18 cellular contexts compared by ENCODE assay signal in the genomic region with DNA sequence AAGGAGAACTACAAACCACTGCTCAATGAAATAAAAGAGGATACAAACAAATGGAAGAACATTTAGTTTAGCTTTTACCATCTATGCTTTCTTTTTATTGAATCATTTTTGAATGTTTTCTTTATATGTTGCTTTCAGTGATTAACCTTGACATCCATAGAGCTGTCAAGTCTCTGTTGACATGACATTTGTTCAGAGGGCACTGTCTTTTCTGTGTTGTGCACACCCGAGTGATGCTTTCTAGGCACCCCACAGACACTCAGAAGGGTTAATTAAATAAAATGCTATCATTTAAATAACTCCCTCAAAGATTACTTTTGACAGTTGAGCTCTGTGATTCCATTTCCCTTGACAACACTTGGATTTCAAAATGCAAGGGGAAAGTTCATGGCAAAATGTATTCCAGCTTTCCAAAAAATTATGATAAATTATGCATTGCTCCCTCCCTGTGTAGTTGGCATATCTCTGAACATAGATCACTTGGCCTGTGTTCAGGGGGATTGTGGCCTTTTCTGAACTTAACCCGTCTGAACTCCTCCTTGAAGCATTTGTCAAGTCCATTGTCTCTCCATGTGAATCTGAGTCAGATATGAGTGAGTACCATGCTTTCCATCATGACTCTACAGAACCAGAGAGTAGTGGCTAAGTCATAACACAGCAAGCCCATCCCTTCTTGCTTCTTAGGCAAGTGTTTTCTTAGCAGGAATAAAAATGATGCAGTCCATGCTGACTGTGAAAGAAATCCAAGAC.
DNase-seq lines count a peak whose midpoint lies in the region; ATAC-seq and TF ChIP-seq lines count a peak whose summit lies in the region.
"Had no signal": no experiment of that assay in that cellular context is flagged by ENCODE, and none has a peak within 500 bp of the region (broad histone marks: within the 10 kb centered on the region; RNA-seq: fewer than 3 reads in every experiment).

No MANE protein-coding gene starts in this region.

- no peak for TF ChIP-seq CTCF in OCI-LY3 (IDR thresholded peaks at IDR 0.05; ENCODE audit: low read depth, low read length)
- no peak for TF ChIP-seq CTCF in epithelial cell of esophagus (IDR thresholded peaks at IDR 0.05; ENCODE audit: insufficient read depth, low read depth, low read length, missing control alignments)

- no peak overlapping the region for H3K9ac ChIP-seq in OCI-LY3 (ENCODE audit: low read length)
- H3K9ac ChIP-seq: parathyroid adenoma had no signal

- peak; percentile 31 for ATAC-seq in GM18868 (IDR thresholded peaks at IDR 0.05; ENCODE audit: unreplicated experiment)

- H3K27me3 ChIP-seq in OCI-LY3 (ENCODE audit: low read depth, low read length), result no peaks in the 10 kb centered on the region

- no peaks in the 10 kb centered on the region for H3K9me3 ChIP-seq in OCI-LY3 (ENCODE audit: insufficient read depth, low read length)

- no peaks in the 10 kb centered on the region for H3K79me2 ChIP-seq in OCI-LY3 (ENCODE audit: low read length)
- H3K79me2 ChIP-seq: parathyroid adenoma had no signal

- H3K4me2 ChIP-seq in OCI-LY3 (ENCODE audit: low read length), result peak overlapping the region; percentile 50; the same call in 1 of the 2 replicates

- no peaks in the 10 kb centered on the region for H4K20me1 ChIP-seq in OCI-LY3 (ENCODE audit: insufficient read depth, low read length)

- no peaks in the 10 kb centered on the region for H3K4me1 ChIP-seq in OCI-LY3 (ENCODE audit: low read length)
- H3K4me1 ChIP-seq: parathyroid adenoma had no signal

- no peaks in the 10 kb centered on the region for H3K36me3 ChIP-seq in OCI-LY3 (replicated peaks; ENCODE audit: low read depth, low read length)

- H3K4me3 ChIP-seq in OCI-LY3 (ENCODE audit: low read length), result no peak overlapping the region
- no peak overlapping the region for H3K4me3 ChIP-seq in epithelial cell of esophagus (ENCODE audit: low read length)

- peak; percentile 22 for DNase-seq in A172 (ENCODE audit: low spot score)
- DNase-seq in epithelial cell of esophagus (ENCODE audit: low read depth), result peak; percentile 46
- DNase-seq in MV-4-11 (lab: John Stamatoyannopoulos, UW), result no peak
- DNase-seq in NCI-H2196 (lab: John Stamatoyannopoulos, UW; ENCODE audit: unreplicated experiment), result no peak
- no peak for DNase-seq in NCI-H524 (lab: John Stamatoyannopoulos, UW)
- no peak for DNase-seq in SKM-1 treated with dmso at 0.1 percent for 144 hours (lab: John Stamatoyannopoulos, UW; ENCODE audit: unreplicated experiment)
- DNase-seq: activated B cell treated with CpG ODN at 0.5 μM for 24 hours; activated effector memory CD4-positive, alpha-beta T cell treated with anti-CD3 and anti-CD28 coated beads, Interleukin-2, amount 50 U/mL, for 16 hours; GDM1; HFFc6; hippocampal formation; NCI-H187; NCI-H524 treated with DMSO at 0.1 percent for 48 hours; stimulated activated CD4-positive, alpha-beta T cell treated with anti-CD3 and anti-CD28 coated beads, Interleukin-12 subunit alpha, Interleukin-12 subunit beta, amount 100 ng/mL, for 4 hours; stimulated activated naive CD4-positive, alpha-beta T cell treated with Interleukin-2 at 50 U/mL for 16 hours had no signal

- H3K27ac ChIP-seq in OCI-LY3 (ENCODE audit: low read length), result no peak overlapping the region
- H3K27ac ChIP-seq: parathyroid adenoma had no signal

- peak overlapping the region; percentile 56 for H2AFZ ChIP-seq in OCI-LY3 (ENCODE audit: low read depth, low read length)
- H2AFZ ChIP-seq: parathyroid adenoma had no signal

Comparison
In these comparisons a context has a peak if more than half of its experiments do, and no peak if none do; other contexts are left out.
1. DNase-seq: peak in A172 (single experiment) and epithelial cell of esophagus (single experiment); none in MV-4-11 (single experiment), NCI-H2196 (single experiment), NCI-H524 (0 of 2) and SKM-1 treated with dmso at 0.1 percent for 144 hours (single experiment).